Comparison of ENCODE assay signal across 8 cellular contexts in the genomic region with DNA sequence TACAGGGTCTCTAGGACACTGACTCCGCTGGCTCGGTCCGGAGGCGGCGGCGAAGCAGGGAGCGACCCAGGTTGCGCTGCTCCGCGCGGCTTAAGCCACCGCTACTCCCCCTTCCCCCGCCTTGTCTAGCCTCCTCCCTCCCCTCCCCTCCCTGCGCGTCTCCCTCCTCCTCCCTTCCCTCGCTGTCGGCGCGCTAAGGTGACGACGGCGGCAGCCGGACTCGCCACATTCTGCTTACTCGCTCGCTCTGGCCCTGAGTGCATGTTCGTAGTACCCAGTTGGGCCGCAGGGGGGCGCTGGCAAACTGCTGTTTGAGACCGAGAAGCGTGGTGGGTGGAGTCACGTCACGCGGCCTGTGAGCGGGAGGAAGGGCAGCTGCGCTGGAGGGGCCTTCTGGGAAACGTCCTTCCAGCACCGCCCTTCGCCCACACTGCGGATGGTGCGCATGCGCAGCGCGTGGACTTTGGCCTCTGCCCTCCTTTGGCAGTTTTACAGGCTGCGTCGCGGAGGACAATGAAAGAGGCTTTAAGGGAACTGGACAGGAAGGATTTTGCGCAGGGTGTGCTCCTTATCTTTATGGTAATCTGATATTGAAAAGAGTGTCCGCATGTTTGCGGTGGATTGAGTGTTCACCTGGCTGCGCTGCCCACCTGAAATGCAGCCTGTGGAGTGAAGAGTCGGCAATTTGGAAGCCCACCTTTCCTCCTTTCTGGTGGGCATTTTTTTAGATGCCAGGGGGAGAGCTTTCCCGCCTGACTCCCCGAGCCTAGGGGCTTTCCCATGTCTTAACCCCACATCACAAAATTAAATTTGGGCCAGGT.
DNase-seq lines count a peak whose midpoint lies in the region; ATAC-seq lines count a peak whose summit lies in the region.

SCAF11 (minus strand) TSS at position 107 of the 821 bp plus-strand sequence. CDS start 26,407 bp downstream, outside the sequence.

- H3K27me3 Mint-ChIP-seq in central memory CD8-positive, alpha-beta T cell = no peaks in the 10 kb centered on the region

- peak; percentile 66 for ATAC-seq in GM19035 (IDR thresholded peaks at IDR 0.05; ENCODE audit: unreplicated experiment)
- ATAC-seq in HG03354 (IDR thresholded peaks at IDR 0.05; ENCODE audit: poor library complexity, severe bottlenecking, unreplicated experiment) = peak; percentile 77
- ATAC-seq in central memory CD8-positive, alpha-beta T cell (replicated peaks; ENCODE audit: extremely low read depth, poor library complexity, severe bottlenecking) = peak; percentile 75

- peaks cover 38% of the 10 kb centered on the region for H3K36me3 Mint-ChIP-seq in central memory CD8-positive, alpha-beta T cell (ENCODE audit: insufficient read depth)

- peaks cover 50% of the 10 kb centered on the region for H3K4me1 Mint-ChIP-seq in central memory CD8-positive, alpha-beta T cell

- DNase-seq in AML-193 (lab: John Stamatoyannopoulos, UW) (peak; percentile 95 to 96), NCI-H446 (lab: John Stamatoyannopoulos, UW) (peak; percentile 97 to 99), iris pigment epithelial cell (ENCODE audit: low read depth) (peak; percentile 100)
- DNase-seq in activated CD4-positive, CD25-positive, alpha-beta regulatory T cell treated with anti-CD3 and anti-CD28 coated beads, Interleukin-2, amount 50 U/mL, for 16 hours (ENCODE audit: low read depth, low spot score) = peak; percentile 100
- peak; percentile 100 for DNase-seq in central memory CD8-positive, alpha-beta T cell (ENCODE audit: low spot score in 2 of 2)
- peak; percentile 100 for DNase-seq in stimulated activated CD4-positive, alpha-beta T cell treated with anti-CD3 and anti-CD28 coated beads, Interleukin-12 subunit alpha, Interleukin-12 subunit beta, amount 100 ng/mL, for 24 hours (ENCODE audit: low read depth in 2 of 2)

- H3K9me3 Mint-ChIP-seq in central memory CD8-positive, alpha-beta T cell = no peaks in the 10 kb centered on the region

- H3K4me3 Mint-ChIP-seq in central memory CD8-positive, alpha-beta T cell = peak within 1 kb of the TSS; percentile 88

- H3K27ac Mint-ChIP-seq in central memory CD8-positive, alpha-beta T cell (ENCODE audit: low read depth) = peak within 1 kb of the TSS; percentile 98

Comparison
In these comparisons a context has a peak if more than half of its experiments do, and no peak if none do; other contexts are left out.
1. Peak in every context shown above with its lines: DNase-seq and ATAC-seq.